In the genomic region with DNA sequence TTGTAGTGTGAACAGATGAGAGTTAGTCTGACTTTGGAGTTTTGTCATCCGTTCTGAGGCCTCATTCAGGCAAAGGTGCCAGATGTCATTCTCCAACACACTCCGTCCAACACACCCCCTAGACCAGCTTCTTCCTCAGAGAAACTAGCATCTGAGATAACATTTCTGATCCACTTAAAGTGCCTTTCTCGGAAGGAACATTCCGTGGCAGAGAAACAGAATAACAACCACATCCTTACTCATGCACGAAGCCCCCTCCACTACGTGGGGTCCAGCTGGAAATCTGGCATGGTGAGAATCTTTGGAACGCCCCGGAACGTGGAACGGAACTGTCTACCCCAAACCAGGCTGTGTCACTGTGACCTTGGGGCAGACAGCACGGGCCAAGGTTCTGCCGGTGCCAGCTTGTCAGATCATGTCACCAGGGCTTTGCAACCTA, we compare ENCODE assay signal across 12 cellular contexts. TPM values are rescaled to one million over a fixed set of nuclear protein-coding genes. Genes with fewer than 3 reads are reported as not detected.
DNase-seq lines count a peak whose midpoint lies in the region; ATAC-seq, FAIRE-seq and TF ChIP-seq lines count a peak whose summit lies in the region.
"Had no signal": no experiment of that assay in that cellular context is flagged by ENCODE, and none has a peak within 500 bp of the region (broad histone marks: within the 10 kb centered on the region; RNA-seq: fewer than 3 reads in every experiment).

No MANE protein-coding gene starts in this region.

- no peak for TF ChIP-seq POLR2A in H54 (IDR thresholded peaks at IDR 0.05; ENCODE audit: low read depth, low read length)

- DNase-seq in DMS 273 (lab: John Stamatoyannopoulos, UW; ENCODE audit: unreplicated experiment) (peak; percentile 30), DMS 273 treated with DMSO at 0.1 percent for 48 hours (lab: John Stamatoyannopoulos, UW) (no peak), LHCN-M2 (ENCODE audit: low read depth) (peak; percentile 42), left cardiac atrium (no peak), NCI-H1092 treated with DMSO at 0.1 percent for 48 hours (lab: John Stamatoyannopoulos, UW) (no peak), H54 (ENCODE audit: insufficient read length, low spot score) (no peak)
- DNase-seq in stimulated activated naive CD8-positive, alpha-beta T cell treated with anti-CD3 and anti-CD28 coated beads, Interleukin-15, amount 100 ng/mL, for 72 hours: no peak
- no peak for DNase-seq in activated CD4-positive, CD25-positive, alpha-beta regulatory T cell (lab: John Stamatoyannopoulos, UW)
- DNase-seq: NCI-H1417 treated with DMSO at 0.1 percent for 48 hours, testis had no signal

- intact Hi-C loops in left cardiac atrium (cut with DNase I): no loop called here

- H3K27ac Mint-ChIP-seq in stimulated activated naive CD8-positive, alpha-beta T cell treated with anti-CD3 and anti-CD28 coated beads, Interleukin-15, amount 100 ng/mL, for 72 hours: no peak overlapping the region
- H3K27ac Mint-ChIP-seq: activated T-helper 17 cell treated with anti-CD3 and anti-CD28 coated beads, Interleukin-2, amount 50 U/mL, for 72 hours had no signal

- H3K4me3 Mint-ChIP-seq in stimulated activated naive CD8-positive, alpha-beta T cell treated with anti-CD3 and anti-CD28 coated beads, Interleukin-15, amount 100 ng/mL, for 72 hours: no peak overlapping the region
- H3K4me3 Mint-ChIP-seq: activated T-helper 17 cell treated with anti-CD3 and anti-CD28 coated beads, Interleukin-2, amount 50 U/mL, for 72 hours had no signal

- H3K9me3 Mint-ChIP-seq in stimulated activated naive CD8-positive, alpha-beta T cell treated with anti-CD3 and anti-CD28 coated beads, Interleukin-15, amount 100 ng/mL, for 72 hours: peaks cover 0 to 1% of the 10 kb centered on the region in 2 donors

- no peak for FAIRE-seq in H54 (lab: Jason Lieb, UNC)

- peaks cover 40% of the 10 kb centered on the region for H3K4me1 Mint-ChIP-seq in stimulated activated naive CD8-positive, alpha-beta T cell treated with anti-CD3 and anti-CD28 coated beads, Interleukin-15, amount 100 ng/mL, for 72 hours

- peak; percentile 51 to 63 for ATAC-seq in left cardiac atrium
- ATAC-seq in stimulated activated naive CD8-positive, alpha-beta T cell treated with anti-CD3 and anti-CD28 coated beads, Interleukin-15, amount 100 ng/mL, for 72 hours: peak; percentile 20
- ATAC-seq: HCT116 had no signal

- H3K27me3 Mint-ChIP-seq in stimulated activated naive CD8-positive, alpha-beta T cell treated with anti-CD3 and anti-CD28 coated beads, Interleukin-15, amount 100 ng/mL, for 72 hours: peaks cover 34% of the 10 kb centered on the region

RNA-seq across cellular contexts. Expression of a gene that starts 17.0 kb away (rescaled TPM):
- total RNA-seq in LHCN-M2 (2014; rRNA removed): 3.1 and 5.7 TPM in 2 replicates
- polyA plus RNA-seq in LHCN-M2 (2012): 3.6 TPM
- 10 to 100 TPM in 1 of 2 donors, 1 to 10 TPM in 1; 9.8 to 11.3 TPM for total RNA-seq in left cardiac atrium

Comparison
In these comparisons a context has a peak if more than half of its experiments do, and no peak if none do; other contexts are left out.
1. DNase-seq: peak in DMS 273 (single experiment) and LHCN-M2 (single experiment); none in DMS 273 treated with DMSO at 0.1 percent for 48 hours (single experiment), left cardiac atrium (single experiment), stimulated activated naive CD8-positive, alpha-beta T cell treated with anti-CD3 and anti-CD28 coated beads, Interleukin-15, amount 100 ng/mL, for 72 hours (0 of 2), NCI-H1092 treated with DMSO at 0.1 percent for 48 hours (single experiment), H54 (single experiment) and activated CD4-positive, CD25-positive, alpha-beta regulatory T cell (0 of 4).